In the genomic region with DNA sequence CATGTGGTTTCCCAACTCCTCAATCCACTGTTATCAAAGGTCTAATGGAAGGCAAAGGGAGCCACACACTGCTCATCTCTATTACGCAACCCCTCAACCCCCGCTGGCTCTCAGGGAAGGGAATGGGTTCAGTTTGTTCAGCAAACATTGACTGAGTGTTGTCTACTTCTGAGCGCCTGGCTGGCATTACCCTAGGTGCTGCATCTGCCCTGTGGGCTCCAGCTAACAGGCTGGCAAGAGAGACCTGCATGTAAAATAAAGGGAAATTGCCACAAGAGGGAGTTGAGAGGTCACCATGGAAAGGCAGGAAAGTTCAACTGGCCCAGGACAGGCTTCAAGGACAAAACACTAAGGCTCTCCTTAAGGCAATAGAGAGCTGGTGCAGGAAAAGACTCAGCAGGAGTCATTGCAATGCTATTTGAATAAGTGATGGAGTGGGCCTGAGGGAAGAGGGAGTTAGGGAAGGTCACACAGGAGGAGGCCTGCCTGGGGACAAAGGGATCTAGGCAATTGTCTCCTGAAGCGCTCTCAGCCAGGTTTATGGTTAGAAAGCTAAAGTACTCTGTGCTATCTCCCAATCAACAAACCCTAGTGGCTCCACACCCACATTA, we compare ENCODE assay signal across 1 cellular context.
TF ChIP-seq lines count a peak whose summit lies in the region.

No MANE protein-coding gene starts in this region.

TF ChIP-seq in WTC11, 78 proteins besides CTCF, POLR2A, EP300 and RAD21 (continued from another document and continues in another):
- TF ChIP-seq, protein P1, sequence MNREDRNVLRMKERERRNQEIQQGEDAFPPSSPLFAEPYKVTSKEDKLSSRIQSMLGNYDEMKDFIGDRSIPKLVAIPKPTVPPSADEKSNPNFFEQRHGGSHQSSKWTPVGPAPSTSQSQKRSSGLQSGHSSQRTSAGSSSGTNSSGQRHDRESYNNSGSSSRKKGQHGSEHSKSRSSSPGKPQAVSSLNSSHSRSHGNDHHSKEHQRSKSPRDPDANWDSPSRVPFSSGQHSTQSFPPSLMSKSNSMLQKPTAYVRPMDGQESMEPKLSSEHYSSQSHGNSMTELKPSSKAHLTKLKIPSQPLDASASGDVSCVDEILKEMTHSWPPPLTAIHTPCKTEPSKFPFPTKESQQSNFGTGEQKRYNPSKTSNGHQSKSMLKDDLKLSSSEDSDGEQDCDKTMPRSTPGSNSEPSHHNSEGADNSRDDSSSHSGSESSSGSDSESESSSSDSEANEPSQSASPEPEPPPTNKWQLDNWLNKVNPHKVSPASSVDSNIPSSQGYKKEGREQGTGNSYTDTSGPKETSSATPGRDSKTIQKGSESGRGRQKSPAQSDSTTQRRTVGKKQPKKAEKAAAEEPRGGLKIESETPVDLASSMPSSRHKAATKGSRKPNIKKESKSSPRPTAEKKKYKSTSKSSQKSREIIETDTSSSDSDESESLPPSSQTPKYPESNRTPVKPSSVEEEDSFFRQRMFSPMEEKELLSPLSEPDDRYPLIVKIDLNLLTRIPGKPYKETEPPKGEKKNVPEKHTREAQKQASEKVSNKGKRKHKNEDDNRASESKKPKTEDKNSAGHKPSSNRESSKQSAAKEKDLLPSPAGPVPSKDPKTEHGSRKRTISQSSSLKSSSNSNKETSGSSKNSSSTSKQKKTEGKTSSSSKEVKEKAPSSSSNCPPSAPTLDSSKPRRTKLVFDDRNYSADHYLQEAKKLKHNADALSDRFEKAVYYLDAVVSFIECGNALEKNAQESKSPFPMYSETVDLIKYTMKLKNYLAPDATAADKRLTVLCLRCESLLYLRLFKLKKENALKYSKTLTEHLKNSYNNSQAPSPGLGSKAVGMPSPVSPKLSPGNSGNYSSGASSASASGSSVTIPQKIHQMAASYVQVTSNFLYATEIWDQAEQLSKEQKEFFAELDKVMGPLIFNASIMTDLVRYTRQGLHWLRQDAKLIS (CRISPR knock-in tag; IDR thresholded peaks at IDR 0.05; ENCODE audit: borderline replicate concordance): no peak
- TF ChIP-seq, protein P2, sequence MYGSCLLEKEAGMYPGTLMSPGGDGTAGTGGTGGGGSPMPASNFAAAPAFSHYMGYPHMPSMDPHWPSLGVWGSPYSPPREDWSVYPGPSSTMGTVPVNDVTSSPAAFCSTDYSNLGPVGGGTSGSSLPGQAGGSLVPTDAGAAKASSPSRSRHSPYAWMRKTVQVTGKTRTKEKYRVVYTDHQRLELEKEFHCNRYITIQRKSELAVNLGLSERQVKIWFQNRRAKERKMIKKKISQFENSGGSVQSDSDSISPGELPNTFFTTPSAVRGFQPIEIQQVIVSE (CRISPR knock-in tag; IDR thresholded peaks at IDR 0.05; ENCODE audit: borderline replicate concordance): no peak
- peak; percentile 25; the same call in 1 of the 2 replicates for TF ChIP-seq ZNF423 (CRISPR knock-in tag; IDR thresholded peaks at IDR 0.05)
- no peak for TF ChIP-seq CREM (CRISPR knock-in tag; IDR thresholded peaks at IDR 0.05)
- TF ChIP-seq, protein P3, sequence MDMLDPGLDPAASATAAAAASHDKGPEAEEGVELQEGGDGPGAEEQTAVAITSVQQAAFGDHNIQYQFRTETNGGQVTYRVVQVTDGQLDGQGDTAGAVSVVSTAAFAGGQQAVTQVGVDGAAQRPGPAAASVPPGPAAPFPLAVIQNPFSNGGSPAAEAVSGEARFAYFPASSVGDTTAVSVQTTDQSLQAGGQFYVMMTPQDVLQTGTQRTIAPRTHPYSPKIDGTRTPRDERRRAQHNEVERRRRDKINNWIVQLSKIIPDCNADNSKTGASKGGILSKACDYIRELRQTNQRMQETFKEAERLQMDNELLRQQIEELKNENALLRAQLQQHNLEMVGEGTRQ (CRISPR knock-in tag; IDR thresholded peaks at IDR 0.05): no peak
- TF ChIP-seq, protein P4, sequence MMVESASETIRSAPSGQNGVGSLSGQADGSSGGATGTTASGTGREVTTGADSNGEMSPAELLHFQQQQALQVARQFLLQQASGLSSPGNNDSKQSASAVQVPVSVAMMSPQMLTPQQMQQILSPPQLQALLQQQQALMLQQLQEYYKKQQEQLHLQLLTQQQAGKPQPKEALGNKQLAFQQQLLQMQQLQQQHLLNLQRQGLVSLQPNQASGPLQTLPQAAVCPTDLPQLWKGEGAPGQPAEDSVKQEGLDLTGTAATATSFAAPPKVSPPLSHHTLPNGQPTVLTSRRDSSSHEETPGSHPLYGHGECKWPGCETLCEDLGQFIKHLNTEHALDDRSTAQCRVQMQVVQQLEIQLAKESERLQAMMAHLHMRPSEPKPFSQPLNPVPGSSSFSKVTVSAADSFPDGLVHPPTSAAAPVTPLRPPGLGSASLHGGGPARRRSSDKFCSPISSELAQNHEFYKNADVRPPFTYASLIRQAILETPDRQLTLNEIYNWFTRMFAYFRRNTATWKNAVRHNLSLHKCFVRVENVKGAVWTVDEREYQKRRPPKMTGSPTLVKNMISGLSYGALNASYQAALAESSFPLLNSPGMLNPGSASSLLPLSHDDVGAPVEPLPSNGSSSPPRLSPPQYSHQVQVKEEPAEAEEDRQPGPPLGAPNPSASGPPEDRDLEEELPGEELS (CRISPR knock-in tag; IDR thresholded peaks at IDR 0.05): peak; percentile 45; the same call in 1 of the 2 replicates
- no peak for TF ChIP-seq NFE2L1 (CRISPR knock-in tag; IDR thresholded peaks at IDR 0.05)
- TF ChIP-seq, protein P5, sequence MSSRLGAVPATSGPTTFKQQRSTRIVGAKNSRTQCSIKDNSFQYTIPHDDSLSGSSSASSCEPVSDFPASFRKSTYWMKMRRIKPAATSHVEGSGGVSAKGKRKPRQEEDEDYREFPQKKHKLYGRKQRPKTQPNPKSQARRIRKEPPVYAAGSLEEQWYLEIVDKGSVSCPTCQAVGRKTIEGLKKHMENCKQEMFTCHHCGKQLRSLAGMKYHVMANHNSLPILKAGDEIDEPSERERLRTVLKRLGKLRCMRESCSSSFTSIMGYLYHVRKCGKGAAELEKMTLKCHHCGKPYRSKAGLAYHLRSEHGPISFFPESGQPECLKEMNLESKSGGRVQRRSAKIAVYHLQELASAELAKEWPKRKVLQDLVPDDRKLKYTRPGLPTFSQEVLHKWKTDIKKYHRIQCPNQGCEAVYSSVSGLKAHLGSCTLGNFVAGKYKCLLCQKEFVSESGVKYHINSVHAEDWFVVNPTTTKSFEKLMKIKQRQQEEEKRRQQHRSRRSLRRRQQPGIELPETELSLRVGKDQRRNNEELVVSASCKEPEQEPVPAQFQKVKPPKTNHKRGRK (CRISPR knock-in tag; IDR thresholded peaks at IDR 0.05; ENCODE audit: borderline replicate concordance): no peak
- TF ChIP-seq NR1H2 (CRISPR knock-in tag; IDR thresholded peaks at IDR 0.05): no peak
- no peak for TF ChIP-seq GABPB1 (CRISPR knock-in tag; IDR thresholded peaks at IDR 0.05)
- TF ChIP-seq, protein P6, sequence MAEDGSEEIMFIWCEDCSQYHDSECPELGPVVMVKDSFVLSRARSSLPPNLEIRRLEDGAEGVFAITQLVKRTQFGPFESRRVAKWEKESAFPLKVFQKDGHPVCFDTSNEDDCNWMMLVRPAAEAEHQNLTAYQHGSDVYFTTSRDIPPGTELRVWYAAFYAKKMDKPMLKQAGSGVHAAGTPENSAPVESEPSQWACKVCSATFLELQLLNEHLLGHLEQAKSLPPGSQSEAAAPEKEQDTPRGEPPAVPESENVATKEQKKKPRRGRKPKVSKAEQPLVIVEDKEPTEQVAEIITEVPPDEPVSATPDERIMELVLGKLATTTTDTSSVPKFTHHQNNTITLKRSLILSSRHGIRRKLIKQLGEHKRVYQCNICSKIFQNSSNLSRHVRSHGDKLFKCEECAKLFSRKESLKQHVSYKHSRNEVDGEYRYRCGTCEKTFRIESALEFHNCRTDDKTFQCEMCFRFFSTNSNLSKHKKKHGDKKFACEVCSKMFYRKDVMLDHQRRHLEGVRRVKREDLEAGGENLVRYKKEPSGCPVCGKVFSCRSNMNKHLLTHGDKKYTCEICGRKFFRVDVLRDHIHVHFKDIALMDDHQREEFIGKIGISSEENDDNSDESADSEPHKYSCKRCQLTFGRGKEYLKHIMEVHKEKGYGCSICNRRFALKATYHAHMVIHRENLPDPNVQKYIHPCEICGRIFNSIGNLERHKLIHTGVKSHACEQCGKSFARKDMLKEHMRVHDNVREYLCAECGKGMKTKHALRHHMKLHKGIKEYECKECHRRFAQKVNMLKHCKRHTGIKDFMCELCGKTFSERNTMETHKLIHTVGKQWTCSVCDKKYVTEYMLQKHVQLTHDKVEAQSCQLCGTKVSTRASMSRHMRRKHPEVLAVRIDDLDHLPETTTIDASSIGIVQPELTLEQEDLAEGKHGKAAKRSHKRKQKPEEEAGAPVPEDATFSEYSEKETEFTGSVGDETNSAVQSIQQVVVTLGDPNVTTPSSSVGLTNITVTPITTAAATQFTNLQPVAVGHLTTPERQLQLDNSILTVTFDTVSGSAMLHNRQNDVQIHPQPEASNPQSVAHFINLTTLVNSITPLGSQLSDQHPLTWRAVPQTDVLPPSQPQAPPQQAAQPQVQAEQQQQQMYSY (CRISPR knock-in tag; IDR thresholded peaks at IDR 0.05): no peak
- no peak for TF ChIP-seq SOX15 (CRISPR knock-in tag; IDR thresholded peaks at IDR 0.05)
- TF ChIP-seq ZNF671 (CRISPR knock-in tag; IDR thresholded peaks at IDR 0.05): no peak
- TF ChIP-seq KAT7 (CRISPR knock-in tag; IDR thresholded peaks at IDR 0.05; ENCODE audit: borderline replicate concordance): no peak
- no peak for TF ChIP-seq CREB1 (CRISPR knock-in tag; IDR thresholded peaks at IDR 0.05)
- no peak for TF ChIP-seq GRHL2 (CRISPR knock-in tag; IDR thresholded peaks at IDR 0.05; ENCODE audit: insufficient replicate concordance, severe bottlenecking)
- TF ChIP-seq, protein P7, sequence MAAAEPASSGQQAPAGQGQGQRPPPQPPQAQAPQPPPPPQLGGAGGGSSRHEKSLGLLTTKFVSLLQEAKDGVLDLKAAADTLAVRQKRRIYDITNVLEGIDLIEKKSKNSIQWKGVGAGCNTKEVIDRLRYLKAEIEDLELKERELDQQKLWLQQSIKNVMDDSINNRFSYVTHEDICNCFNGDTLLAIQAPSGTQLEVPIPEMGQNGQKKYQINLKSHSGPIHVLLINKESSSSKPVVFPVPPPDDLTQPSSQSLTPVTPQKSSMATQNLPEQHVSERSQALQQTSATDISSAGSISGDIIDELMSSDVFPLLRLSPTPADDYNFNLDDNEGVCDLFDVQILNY (CRISPR knock-in tag; IDR thresholded peaks at IDR 0.05): no peak
- no peak for TF ChIP-seq SMAD3 (CRISPR knock-in tag; IDR thresholded peaks at IDR 0.05; ENCODE audit: borderline replicate concordance)
- peak; percentile 75; the same call in 1 of the 2 replicates for TF ChIP-seq FOXK1 (CRISPR knock-in tag; IDR thresholded peaks at IDR 0.05)
- TF ChIP-seq, protein P8, sequence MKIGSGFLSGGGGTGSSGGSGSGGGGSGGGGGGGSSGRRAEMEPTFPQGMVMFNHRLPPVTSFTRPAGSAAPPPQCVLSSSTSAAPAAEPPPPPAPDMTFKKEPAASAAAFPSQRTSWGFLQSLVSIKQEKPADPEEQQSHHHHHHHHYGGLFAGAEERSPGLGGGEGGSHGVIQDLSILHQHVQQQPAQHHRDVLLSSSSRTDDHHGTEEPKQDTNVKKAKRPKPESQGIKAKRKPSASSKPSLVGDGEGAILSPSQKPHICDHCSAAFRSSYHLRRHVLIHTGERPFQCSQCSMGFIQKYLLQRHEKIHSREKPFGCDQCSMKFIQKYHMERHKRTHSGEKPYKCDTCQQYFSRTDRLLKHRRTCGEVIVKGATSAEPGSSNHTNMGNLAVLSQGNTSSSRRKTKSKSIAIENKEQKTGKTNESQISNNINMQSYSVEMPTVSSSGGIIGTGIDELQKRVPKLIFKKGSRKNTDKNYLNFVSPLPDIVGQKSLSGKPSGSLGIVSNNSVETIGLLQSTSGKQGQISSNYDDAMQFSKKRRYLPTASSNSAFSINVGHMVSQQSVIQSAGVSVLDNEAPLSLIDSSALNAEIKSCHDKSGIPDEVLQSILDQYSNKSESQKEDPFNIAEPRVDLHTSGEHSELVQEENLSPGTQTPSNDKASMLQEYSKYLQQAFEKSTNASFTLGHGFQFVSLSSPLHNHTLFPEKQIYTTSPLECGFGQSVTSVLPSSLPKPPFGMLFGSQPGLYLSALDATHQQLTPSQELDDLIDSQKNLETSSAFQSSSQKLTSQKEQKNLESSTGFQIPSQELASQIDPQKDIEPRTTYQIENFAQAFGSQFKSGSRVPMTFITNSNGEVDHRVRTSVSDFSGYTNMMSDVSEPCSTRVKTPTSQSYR (CRISPR knock-in tag; IDR thresholded peaks at IDR 0.05): 0 out of 2 replicates have a peak, but pooled peaks have one; percentile 11
- TF ChIP-seq RORB (CRISPR knock-in tag; IDR thresholded peaks at IDR 0.05): no peak
- TF ChIP-seq CBFB (CRISPR knock-in tag; IDR thresholded peaks at IDR 0.05; ENCODE audit: low read depth): no peak
- 0 out of 2 replicates have a peak, but pooled peaks have one; percentile 39 for TF ChIP-seq SP1 (CRISPR knock-in tag; conservative IDR thresholded peaks at IDR 0.05)
- TF ChIP-seq, protein P9, sequence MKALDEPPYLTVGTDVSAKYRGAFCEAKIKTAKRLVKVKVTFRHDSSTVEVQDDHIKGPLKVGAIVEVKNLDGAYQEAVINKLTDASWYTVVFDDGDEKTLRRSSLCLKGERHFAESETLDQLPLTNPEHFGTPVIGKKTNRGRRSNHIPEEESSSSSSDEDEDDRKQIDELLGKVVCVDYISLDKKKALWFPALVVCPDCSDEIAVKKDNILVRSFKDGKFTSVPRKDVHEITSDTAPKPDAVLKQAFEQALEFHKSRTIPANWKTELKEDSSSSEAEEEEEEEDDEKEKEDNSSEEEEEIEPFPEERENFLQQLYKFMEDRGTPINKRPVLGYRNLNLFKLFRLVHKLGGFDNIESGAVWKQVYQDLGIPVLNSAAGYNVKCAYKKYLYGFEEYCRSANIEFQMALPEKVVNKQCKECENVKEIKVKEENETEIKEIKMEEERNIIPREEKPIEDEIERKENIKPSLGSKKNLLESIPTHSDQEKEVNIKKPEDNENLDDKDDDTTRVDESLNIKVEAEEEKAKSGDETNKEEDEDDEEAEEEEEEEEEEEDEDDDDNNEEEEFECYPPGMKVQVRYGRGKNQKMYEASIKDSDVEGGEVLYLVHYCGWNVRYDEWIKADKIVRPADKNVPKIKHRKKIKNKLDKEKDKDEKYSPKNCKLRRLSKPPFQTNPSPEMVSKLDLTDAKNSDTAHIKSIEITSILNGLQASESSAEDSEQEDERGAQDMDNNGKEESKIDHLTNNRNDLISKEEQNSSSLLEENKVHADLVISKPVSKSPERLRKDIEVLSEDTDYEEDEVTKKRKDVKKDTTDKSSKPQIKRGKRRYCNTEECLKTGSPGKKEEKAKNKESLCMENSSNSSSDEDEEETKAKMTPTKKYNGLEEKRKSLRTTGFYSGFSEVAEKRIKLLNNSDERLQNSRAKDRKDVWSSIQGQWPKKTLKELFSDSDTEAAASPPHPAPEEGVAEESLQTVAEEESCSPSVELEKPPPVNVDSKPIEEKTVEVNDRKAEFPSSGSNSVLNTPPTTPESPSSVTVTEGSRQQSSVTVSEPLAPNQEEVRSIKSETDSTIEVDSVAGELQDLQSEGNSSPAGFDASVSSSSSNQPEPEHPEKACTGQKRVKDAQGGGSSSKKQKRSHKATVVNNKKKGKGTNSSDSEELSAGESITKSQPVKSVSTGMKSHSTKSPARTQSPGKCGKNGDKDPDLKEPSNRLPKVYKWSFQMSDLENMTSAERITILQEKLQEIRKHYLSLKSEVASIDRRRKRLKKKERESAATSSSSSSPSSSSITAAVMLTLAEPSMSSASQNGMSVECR (CRISPR knock-in tag; IDR thresholded peaks at IDR 0.05; ENCODE audit: borderline replicate concordance): no peak
- TF ChIP-seq ZNF121 (CRISPR knock-in tag; IDR thresholded peaks at IDR 0.05): no peak
- TF ChIP-seq ETV6 (CRISPR knock-in tag; IDR thresholded peaks at IDR 0.05): peak; percentile 88
- no peak for TF ChIP-seq NFATC4 (CRISPR knock-in tag; IDR thresholded peaks at IDR 0.05)
- TF ChIP-seq ZNF317 (CRISPR knock-in tag; IDR thresholded peaks at IDR 0.05; ENCODE audit: borderline replicate concordance, low read depth): no peak
- no peak for TF ChIP-seq FOXP1 (CRISPR knock-in tag; IDR thresholded peaks at IDR 0.05; ENCODE audit: borderline replicate concordance)
- TF ChIP-seq ATF1 (CRISPR knock-in tag; IDR thresholded peaks at IDR 0.05): no peak
- TF ChIP-seq EMX1 (CRISPR knock-in tag; IDR thresholded peaks at IDR 0.05): no peak
- TF ChIP-seq, protein P10, sequence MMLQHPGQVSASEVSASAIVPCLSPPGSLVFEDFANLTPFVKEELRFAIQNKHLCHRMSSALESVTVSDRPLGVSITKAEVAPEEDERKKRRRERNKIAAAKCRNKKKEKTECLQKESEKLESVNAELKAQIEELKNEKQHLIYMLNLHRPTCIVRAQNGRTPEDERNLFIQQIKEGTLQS (CRISPR knock-in tag; conservative IDR thresholded peaks at IDR 0.05): no peak
